ENCODE assay signal across 22 cellular contexts in genomic region chr18:24071029-24071428, GRCh38.
"Had no signal": no experiment of that assay in that cellular context is flagged by ENCODE, and none has a peak within 500 bp of the region (broad histone marks: within the 10 kb centered on the region; RNA-seq: fewer than 3 reads in every experiment).

No MANE protein-coding gene starts in this region.

- H3K4me3 ChIP-seq: adrenal gland, ascending aorta, lung, smooth muscle cell, uterus had no signal

- H3K9me3 ChIP-seq: adrenal gland, ascending aorta, uterus had no signal

- DNase-seq: activated naive CD4-positive, alpha-beta T cell; activated T-cell treated with anti-CD3 and anti-CD28 coated beads, Interleukin-2, amount 50 U/mL, for 24 hours; adrenal gland; brain microvascular endothelial cell; caudate nucleus; effector memory CD4-positive, alpha-beta T cell; foreskin melanocyte; kidney; naive thymus-derived CD4-positive, alpha-beta T cell; occipital lobe; stimulated activated CD4-positive, alpha-beta T cell treated with anti-CD3 and anti-CD28 coated beads, Interleukin-15, amount 100 ng/mL, for 24 hours; stimulated activated CD4-positive, alpha-beta T cell treated with anti-CD3 and anti-CD28 coated beads, Interleukin-2, amount 100 ng/mL, for 48 hours; stimulated activated CD8-positive, alpha-beta memory T cell treated with anti-CD3 and anti-CD28 coated beads, Interleukin-4, amount 100 ng/mL, for 48 hours; stimulated activated naive B cell treated with anti-CD40 and anti-IgM and Interleukin-4, amounts not matched to agents 10 μg/mL and 1 μg/mL and 100 μg/mL, for 72 hours; trophoblast cell; uterus had no signal

- H3K27ac ChIP-seq: adrenal gland, ascending aorta, brain microvascular endothelial cell, uterus had no signal

- H3K4me1 ChIP-seq: ascending aorta, uterus had no signal

- H3K36me3 ChIP-seq: adrenal gland, ascending aorta, brain microvascular endothelial cell, uterus had no signal

- ATAC-seq: activated T-helper 17 cell treated with anti-CD3 and anti-CD28 coated beads, Interleukin-2, amount 50 U/mL, for 72 hours; naive thymus-derived CD4-positive, alpha-beta T cell; sciatic nerve; stimulated activated naive B cell treated with anti-CD40 and anti-IgM and Interleukin-4, amounts not matched to agents 10 μg/mL and 1 μg/mL and 100 μg/mL, for 72 hours; WTC11 had no signal

- H3K27me3 ChIP-seq: adrenal gland, ascending aorta, brain microvascular endothelial cell, uterus had no signal
